Comparison of ENCODE assay signal across 16 cellular contexts in genomic region chr11:64406221-64406946, GRCh38. TPM values are rescaled to one million over a fixed set of nuclear protein-coding genes. Genes with fewer than 3 reads are reported as not detected.
DNase-seq lines count a peak whose midpoint lies in the region; ATAC-seq, FAIRE-seq and TF ChIP-seq lines count a peak whose summit lies in the region.
"Had no signal": no experiment of that assay in that cellular context is flagged by ENCODE, and none has a peak within 500 bp of the region (broad histone marks: within the 10 kb centered on the region; RNA-seq: fewer than 3 reads in every experiment).

No MANE protein-coding gene starts in this region.

- intact Hi-C loops in pancreas (cut with DNase I), result no loop called here

- no peaks in the 10 kb centered on the region for H3K9me3 ChIP-seq in pancreas

- ATAC-seq in pancreas (peak in 3 of 4 donors; percentile 12 to 46 (median 31)), HG03378 (IDR thresholded peaks at IDR 0.05; ENCODE audit: unreplicated experiment) (no peak)
- ATAC-seq: natural killer cell treated with Interleukin-12 subunit alpha and Interleukin-12 subunit beta and Interleukin-15 and Interleukin-18, amount 100 ng/mL, for 72 hours; stimulated activated naive CD8-positive, alpha-beta T cell treated with anti-CD3 and anti-CD28 coated beads, Interleukin-15, Interleukin-2, amounts not matched to agents 100 U/mL and 50 U/mL, for 24 hours had no signal

- no peaks in the 10 kb centered on the region for H3K4me1 ChIP-seq in pancreas

- H3K27ac ChIP-seq in pancreas, result no peak overlapping the region
- H3K27ac ChIP-seq: brain microvascular endothelial cell had no signal

- H3K4me3 ChIP-seq in choroid plexus epithelial cell (ENCODE audit: low read depth, low read length) (no peak overlapping the region), pancreas (no peak overlapping the region)

- 36 to 40% methylated on average over 10 of the region's 10 CpGs for WGBS in pancreas, 2 donors

- peak; percentile 30 for DNase-seq in choroid plexus epithelial cell (ENCODE audit: low read depth)
- peak; percentile 97 for DNase-seq in islet precursor cell
- DNase-seq in pancreas, result no peak
- DNase-seq in activated CD4-positive, alpha-beta T cell treated with anti-CD3 and anti-CD28 coated beads for 4 hours, result no peak
- DNase-seq in H4 (ENCODE audit: low spot score), result no peak
- DNase-seq in activated naive CD4-positive, alpha-beta T cell treated with anti-CD3 and anti-CD28 coated beads, Interleukin-2, amount 50 U/mL, for 16 hours, result no peak
- DNase-seq: activated gamma-delta T cell treated with Interleukin-2 at 50 U/mL for 16 hours; brain microvascular endothelial cell; Calu3; stimulated activated naive CD8-positive, alpha-beta T cell treated with anti-CD3 and anti-CD28 coated beads, Interleukin-15, Interleukin-2, amounts not matched to agents 100 U/mL and 50 U/mL, for 24 hours had no signal

- H3K36me3 ChIP-seq in pancreas, result no peaks in the 10 kb centered on the region
- H3K36me3 ChIP-seq: brain microvascular endothelial cell had no signal

- FAIRE-seq in G401.6 (lab: Jason Lieb, UNC) (peak; percentile 15), pancreas (lab: Jason Lieb, UNC) (no peak)
- FAIRE-seq: GM19239, HTR-8/SVneo, keratinocyte had no signal

- TF ChIP-seq CTCF in choroid plexus epithelial cell (conservative IDR thresholded peaks at IDR 0.05; ENCODE audit: low read depth, low read length) (no peak), pancreas (IDR thresholded peaks at IDR 0.05) (no peak)

- H3K27me3 ChIP-seq in pancreas, result no peaks in the 10 kb centered on the region
- H3K27me3 ChIP-seq: brain microvascular endothelial cell had no signal

RNA-seq across cellular contexts. Expression of gene RPS6KA4, which starts 47.4 kb away (rescaled TPM):
- 10 to 100 TPM in 2 of 6 donors, 1 to 10 TPM in 4; 7.4 to 16.3 (median 9.0) TPM for total RNA-seq in pancreas
- polyA plus RNA-seq in pancreas, result 10 to 100 TPM; 15.4 to 18.8 TPM
- total RNA-seq in H4 (2014; rRNA removed; shearing (Covaris generic)), result 20.4 and 33.2 TPM in 2 replicates

Comparison
In these comparisons a context has a peak if more than half of its experiments do, and no peak if none do; other contexts are left out.
1. DNase-seq: peak in choroid plexus epithelial cell (single experiment) and islet precursor cell (single experiment); none in pancreas (0 of 6), activated CD4-positive, alpha-beta T cell treated with anti-CD3 and anti-CD28 coated beads for 4 hours (0 of 2), H4 (single experiment) and activated naive CD4-positive, alpha-beta T cell treated with anti-CD3 and anti-CD28 coated beads, Interleukin-2, amount 50 U/mL, for 16 hours (single experiment).